12 cellular contexts compared by ENCODE assay signal in genomic region chr12:116144384-116144783, GRCh38.
DNase-seq lines count a peak whose midpoint lies in the region; ATAC-seq, FAIRE-seq and TF ChIP-seq lines count a peak whose summit lies in the region.
"Had no signal": no experiment of that assay in that cellular context is flagged by ENCODE, and none has a peak within 500 bp of the region (broad histone marks: within the 10 kb centered on the region; RNA-seq: fewer than 3 reads in every experiment).

No MANE protein-coding gene starts in this region.

- no peaks in the 10 kb centered on the region for H3K27me3 ChIP-seq in CD4-positive, alpha-beta T cell (ENCODE audit: control insufficient read depth, insufficient read depth, low read length)
- H3K27me3 ChIP-seq in astrocyte (ENCODE audit: insufficient read depth, low read length), result no peaks in the 10 kb centered on the region
- no peaks in the 10 kb centered on the region for H3K27me3 ChIP-seq in neural progenitor cell

- FAIRE-seq in astrocyte (lab: Jason Lieb, UNC), result no peak

- no peaks in the 10 kb centered on the region for H3F3A ChIP-seq in neural progenitor cell (ENCODE audit: low read depth)

- H3K4me3 Mint-ChIP-seq in CD4-positive, alpha-beta T cell, result peak overlapping the region; percentile 12
- H3K4me3 Mint-ChIP-seq in astrocyte (ENCODE audit: unreplicated experiment) (peak overlapping the region; percentile 41), neural progenitor cell (no peak overlapping the region)
- H3K4me3 Mint-ChIP-seq in activated CD4-positive, alpha-beta memory T cell treated with anti-CD3 and anti-CD28 coated beads, Interleukin-2, amount 10 ng/mL, durations not matched to agents 7 days and 5 days, result no peak overlapping the region

- CTCF ChIA-PET in CD4-positive, alpha-beta T cell (lab: Charles Lee), result interaction anchor here (1.4 kb wide), 1 partner anchor 35 kb away, joined by 4 read pairs; no protein-coding TSS in a partner anchor
- CTCF ChIA-PET in activated CD4-positive, alpha-beta memory T cell treated with anti-CD3 and anti-CD28 coated beads, Interleukin-2, amount 10 ng/mL, durations not matched to agents 7 days and 5 days (lab: Charles Lee), result interaction anchor here (0.8 to 1.5 kb wide), 3 partner anchors 25 to 92 kb away, joined by 3 to 6 read pairs (median 4); no protein-coding TSS in a partner anchor

- H3K27me3 Mint-ChIP-seq in CD4-positive, alpha-beta T cell, result no peaks in the 10 kb centered on the region
- H3K27me3 Mint-ChIP-seq in astrocyte (ENCODE audit: low read depth, unreplicated experiment) (no peaks in the 10 kb centered on the region), neural progenitor cell (ENCODE audit: insufficient read depth, low read depth) (no peaks in the 10 kb centered on the region)
- H3K27me3 Mint-ChIP-seq in activated CD4-positive, alpha-beta memory T cell treated with anti-CD3 and anti-CD28 coated beads, Interleukin-2, amount 10 ng/mL, durations not matched to agents 7 days and 5 days, result no peaks in the 10 kb centered on the region

- H3K4me3 ChIP-seq in astrocyte (ENCODE audit: insufficient read depth, low read depth, low read length) (no peak overlapping the region), neural progenitor cell (no peak overlapping the region)

- intact Hi-C loops in CD4-positive, alpha-beta T cell (cut with DNase I, micrococcal nuclease), result loop anchor here (5.0 to 10.0 kb wide), 4 partner anchors 38 to 563 kb away; no protein-coding TSS in a partner anchor

- no peak overlapping the region for H2AFZ ChIP-seq in astrocyte (ENCODE audit: low read depth, low read length)
- no peak overlapping the region for H2AFZ ChIP-seq in neural progenitor cell (replicated peaks)

- H3K9ac ChIP-seq in astrocyte (ENCODE audit: low read length), result peak overlapping the region; percentile 55
- H3K9ac ChIP-seq in neural progenitor cell, result no peak overlapping the region

- H3K27ac ChIP-seq in CD4-positive, alpha-beta T cell (ENCODE audit: low read depth, low read length), result no peak overlapping the region
- H3K27ac ChIP-seq in astrocyte (ENCODE audit: low read depth, low read length) (peak overlapping the region; percentile 74), neural progenitor cell (peak overlapping the region; percentile 2)

- H4K20me1 ChIP-seq in astrocyte (ENCODE audit: insufficient read depth, low read length) (peaks cover 84% of the 10 kb centered on the region), neural progenitor cell (ENCODE audit: low read depth) (peaks cover 63% of the 10 kb centered on the region)

- peaks cover 92% of the 10 kb centered on the region for H3K79me2 ChIP-seq in astrocyte (ENCODE audit: insufficient read depth, low read length)
- peaks cover 100% of the 10 kb centered on the region for H3K79me2 ChIP-seq in neural progenitor cell (ENCODE audit: low read depth)

- POLR2A ChIA-PET in CD4-positive, alpha-beta T cell (lab: Charles Lee), result no interaction called here
- POLR2A ChIA-PET in activated CD4-positive, alpha-beta memory T cell treated with anti-CD3 and anti-CD28 coated beads, Interleukin-2, amount 10 ng/mL, durations not matched to agents 7 days and 5 days (lab: Charles Lee), result interaction anchor here (1.1 kb wide), 1 partner anchor 11 kb away, joined by 3 read pairs; no protein-coding TSS in a partner anchor

- DNase-seq in CD4-positive, alpha-beta T cell, result no peak
- DNase-seq in astrocyte (ENCODE audit: low read depth) (no peak), neural progenitor cell (ENCODE audit: low spot score) (no peak), GM10266 (ENCODE audit: extremely low spot score) (no peak), NCI-H1092 treated with DMSO at 0.1 percent for 48 hours (lab: John Stamatoyannopoulos, UW) (no peak)
- DNase-seq in activated CD4-positive, alpha-beta memory T cell treated with anti-CD3 and anti-CD28 coated beads, Interleukin-2, amount 10 ng/mL, durations not matched to agents 7 days and 5 days, result no peak
- no peak for DNase-seq in stimulated activated CD4-positive, alpha-beta T cell treated with anti-CD3 and anti-CD28 coated beads, Interleukin-4, amount 100 ng/mL, for 24 hours
- DNase-seq: activated T-cell treated with anti-CD3 and anti-CD28 coated beads, Interleukin-2, amount 50 U/mL, for 4 hours; cortex of kidney; substantia nigra; T-helper 9 cell had no signal

- H3K4me1 Mint-ChIP-seq in CD4-positive, alpha-beta T cell (ENCODE audit: low read depth), result peaks cover 51% of the 10 kb centered on the region
- H3K4me1 Mint-ChIP-seq in astrocyte (ENCODE audit: low read depth, unreplicated experiment), result peaks cover 44% of the 10 kb centered on the region
- H3K4me1 Mint-ChIP-seq in neural progenitor cell, result peaks cover 17% of the 10 kb centered on the region
- peaks cover 43% of the 10 kb centered on the region for H3K4me1 Mint-ChIP-seq in activated CD4-positive, alpha-beta memory T cell treated with anti-CD3 and anti-CD28 coated beads, Interleukin-2, amount 10 ng/mL, durations not matched to agents 7 days and 5 days

- H3K4me2 ChIP-seq in astrocyte (ENCODE audit: low read length), result peak overlapping the region; percentile 80
- H3K4me2 ChIP-seq in neural progenitor cell, result peak overlapping the region; percentile 33

- no peak for TF ChIP-seq CTCF in CD4-positive, alpha-beta T cell (IDR thresholded peaks at IDR 0.05)
- TF ChIP-seq CTCF in astrocyte (IDR thresholded peaks at IDR 0.05; ENCODE audit: insufficient read depth, low read depth, low read length), result no peak
- TF ChIP-seq CTCF in neural progenitor cell (IDR thresholded peaks at IDR 0.05), result no peak
- TF ChIP-seq CTCF in GM10266 (IDR thresholded peaks at IDR 0.05; ENCODE audit: control insufficient read depth, insufficient read depth, low read depth, missing control alignments), result no peak

- no peaks in the 10 kb centered on the region for H3K36me3 Mint-ChIP-seq in CD4-positive, alpha-beta T cell (ENCODE audit: low read depth)
- peaks cover 6% of the 10 kb centered on the region for H3K36me3 Mint-ChIP-seq in astrocyte (ENCODE audit: low read depth, unreplicated experiment)
- H3K36me3 Mint-ChIP-seq in neural progenitor cell, result no peaks in the 10 kb centered on the region
- H3K36me3 Mint-ChIP-seq in activated CD4-positive, alpha-beta memory T cell treated with anti-CD3 and anti-CD28 coated beads, Interleukin-2, amount 10 ng/mL, durations not matched to agents 7 days and 5 days (ENCODE audit: low read depth), result no peaks in the 10 kb centered on the region

- H3K9me3 ChIP-seq in CD4-positive, alpha-beta T cell (ENCODE audit: control insufficient read depth, low read length), result no peaks in the 10 kb centered on the region
- H3K9me3 ChIP-seq in astrocyte (ENCODE audit: insufficient read depth, low read depth, low read length) (no peaks in the 10 kb centered on the region), neural progenitor cell (ENCODE audit: low read depth) (no peaks in the 10 kb centered on the region)

- H3K9me3 Mint-ChIP-seq in CD4-positive, alpha-beta T cell, result no peaks in the 10 kb centered on the region
- H3K9me3 Mint-ChIP-seq in astrocyte (ENCODE audit: unreplicated experiment) (no peaks in the 10 kb centered on the region), neural progenitor cell (no peaks in the 10 kb centered on the region)
- H3K9me3 Mint-ChIP-seq in activated CD4-positive, alpha-beta memory T cell treated with anti-CD3 and anti-CD28 coated beads, Interleukin-2, amount 10 ng/mL, durations not matched to agents 7 days and 5 days, result no peaks in the 10 kb centered on the region
- H3K9me3 Mint-ChIP-seq: activated T-cell treated with anti-CD3 and anti-CD28 coated beads, Interleukin-2, amount 50 U/mL, for 4 hours had no signal

- H3K4me1 ChIP-seq in astrocyte (ENCODE audit: insufficient read depth, low read length), result peaks cover 34% of the 10 kb centered on the region
- peaks cover 13% of the 10 kb centered on the region for H3K4me1 ChIP-seq in neural progenitor cell

- no peak for ATAC-seq in CD4-positive, alpha-beta T cell (ENCODE audit: poor library complexity)
- ATAC-seq in HG02678 (IDR thresholded peaks at IDR 0.05; ENCODE audit: unreplicated experiment), result peak; percentile 52

- H3K36me3 ChIP-seq in astrocyte (ENCODE audit: insufficient read depth, low read length) (no peaks in the 10 kb centered on the region), neural progenitor cell (no peaks in the 10 kb centered on the region)

- H3K27ac Mint-ChIP-seq in CD4-positive, alpha-beta T cell, result peak overlapping the region; percentile 3
- H3K27ac Mint-ChIP-seq in astrocyte (ENCODE audit: unreplicated experiment) (peak overlapping the region; percentile 79), neural progenitor cell (peak overlapping the region; percentile 4)
- no peak overlapping the region for H3K27ac Mint-ChIP-seq in activated CD4-positive, alpha-beta memory T cell treated with anti-CD3 and anti-CD28 coated beads, Interleukin-2, amount 10 ng/mL, durations not matched to agents 7 days and 5 days

Comparison
In these comparisons a context has a peak if more than half of its experiments do, and no peak if none do; other contexts are left out.
1. H3K4me3 Mint-ChIP-seq: peak in CD4-positive, alpha-beta T cell (single experiment) and astrocyte (single experiment); none in neural progenitor cell (single experiment) and activated CD4-positive, alpha-beta memory T cell treated with anti-CD3 and anti-CD28 coated beads, Interleukin-2, amount 10 ng/mL, durations not matched to agents 7 days and 5 days (single experiment).